22 cellular contexts compared by ENCODE assay signal in the genomic region with DNA sequence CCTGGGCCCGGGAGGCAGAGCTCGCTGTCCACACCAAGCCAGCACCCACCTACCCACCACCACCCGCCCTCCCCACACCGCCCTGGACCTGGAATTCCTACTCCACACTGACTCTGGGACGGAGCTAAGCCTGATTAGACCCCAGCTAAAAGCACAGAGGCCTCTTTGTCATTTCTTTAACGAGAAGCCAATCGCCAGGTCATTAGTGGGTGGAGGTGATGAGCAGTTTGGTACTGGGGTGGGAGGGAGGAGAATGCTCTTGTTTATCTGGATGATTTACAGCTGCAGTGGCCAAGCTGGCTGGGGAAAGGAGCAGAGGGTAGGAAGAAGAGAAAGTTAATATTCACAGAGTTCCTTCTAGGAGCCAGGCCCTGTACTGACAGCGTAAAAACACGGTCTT. TPM values are rescaled to one million over a fixed set of nuclear protein-coding genes. Genes with fewer than 3 reads are reported as not detected.
A peak's percentile ranks its signal among the peaks of the same experiment; 100 is the strongest.
DNase-seq lines count a peak whose midpoint lies in the region; ATAC-seq and TF ChIP-seq lines count a peak whose summit lies in the region.
"Had no signal": no experiment of that assay in that cellular context is flagged by ENCODE, and none has a peak within 500 bp of the region (broad histone marks: within the 10 kb centered on the region; RNA-seq: fewer than 3 reads in every experiment).

No MANE protein-coding gene starts in this region.

- peak in 2 of 3 donors; percentile 9 to 22 for DNase-seq in right cardiac atrium
- no peak for DNase-seq in right atrium auricular region (ENCODE audit: low spot score)
- peak; percentile 63 for DNase-seq in endodermal cell
- no peak for DNase-seq in neuronal stem cell (ENCODE audit: low spot score)
- DNase-seq in GM10266 (ENCODE audit: extremely low spot score): no peak
- no peak for DNase-seq in NK-92 (lab: John Stamatoyannopoulos, UW; ENCODE audit: unreplicated experiment)
- no peak for DNase-seq in DMS79 treated with DMSO at 0.1 percent for 48 hours (lab: John Stamatoyannopoulos, UW)
- DNase-seq: CD4-positive, alpha-beta T cell; DMS53; IMR-90; Kasumi-1; MM.1S; NCI-H1092 treated with DMSO at 0.1 percent for 48 hours; NCI-H146; NCI-H2029 treated with DMSO at 0.1 percent for 48 hours; NCI-H2171; NCI-H526; NK-92 treated with Interleukin-12 subunit alpha and Interleukin-12 subunit beta, amount 100 ng/mL, for 24 hours; Peyer's patch had no signal

- no peak overlapping the region for H3K27ac Mint-ChIP-seq in endodermal cell
- H3K27ac Mint-ChIP-seq: CD4-positive, alpha-beta T cell had no signal

- H3K9me3 Mint-ChIP-seq in endodermal cell: no peaks in the 10 kb centered on the region
- H3K9me3 Mint-ChIP-seq: CD4-positive, alpha-beta T cell had no signal

- WGBS in right cardiac atrium: 62% methylated on average over 9 of the region's 9 CpGs
- WGBS in endodermal cell (ENCODE audit: insufficient coverage in 1 of 2, insufficient read length in 1 of 2), 2 experiments: 82 to 87% methylated on average over 3 to 9 of the region's 9 CpGs
- no CpG with 5 or more reads among the region's 9 CpGs for WGBS in neuronal stem cell (ENCODE audit: extremely low coverage in 2 of 2, insufficient read length in 2 of 2, insufficient replicate concordance in 1 of 2), 2 donors

- H2BK15ac ChIP-seq in neuronal stem cell (ENCODE audit: low read length): no peak overlapping the region

- H2BK12ac ChIP-seq in neuronal stem cell (ENCODE audit: low read length): no peak overlapping the region

- no peak overlapping the region for H3K14ac ChIP-seq in neuronal stem cell (ENCODE audit: low read length)

- H3K4me1 ChIP-seq in right cardiac atrium (ENCODE audit: control insufficient read depth, insufficient read depth, low read length): no peaks in the 10 kb centered on the region
- peaks cover 0 to 21% of the 10 kb centered on the region in 2 donors for H3K4me1 ChIP-seq in right atrium auricular region
- H3K4me1 ChIP-seq in endodermal cell (ENCODE audit: control insufficient read depth, insufficient read depth, low read length): no peaks in the 10 kb centered on the region
- H3K4me1 ChIP-seq in neuronal stem cell (ENCODE audit: control insufficient read depth in 2 of 2, insufficient read depth in 1 of 2, low read depth in 1 of 2, low read length in 2 of 2): peaks cover 4 to 12% of the 10 kb centered on the region in 2 donors

- H3K79me1 ChIP-seq in neuronal stem cell (ENCODE audit: low read depth, low read length): no peaks in the 10 kb centered on the region

- no peak overlapping the region for H2BK120ac ChIP-seq in neuronal stem cell (ENCODE audit: low read depth, low read length)

- H3K9me3 ChIP-seq in right cardiac atrium (ENCODE audit: control insufficient read depth, low read length) (no peaks in the 10 kb centered on the region), right atrium auricular region (no peaks in the 10 kb centered on the region), endodermal cell (ENCODE audit: control insufficient read depth, low read length) (no peaks in the 10 kb centered on the region), neuronal stem cell (replicated peaks in 1 of 2; ENCODE audit: control insufficient read depth in 2 of 2, insufficient read depth in 1 of 2, low read depth in 1 of 2, low read length in 2 of 2) (no peaks in the 10 kb centered on the region)
- H3K9me3 ChIP-seq: Peyer's patch had no signal

- no peak overlapping the region for H3K23ac ChIP-seq in neuronal stem cell (ENCODE audit: low read depth, low read length, poor library complexity)

- ATAC-seq in right cardiac atrium (no peak), GM21381 (IDR thresholded peaks at IDR 0.05; ENCODE audit: unreplicated experiment) (no peak)
- ATAC-seq: Right ventricle myocardium inferior had no signal

- H3K9ac ChIP-seq in endodermal cell (ENCODE audit: extremely low read depth, low read length, poor library complexity, severe bottlenecking) (no peak overlapping the region), neuronal stem cell (ENCODE audit: low read depth, low read length, poor library complexity) (no peak overlapping the region)

- H3K4me3 Mint-ChIP-seq in endodermal cell: no peak overlapping the region

- H3K27ac ChIP-seq in right cardiac atrium (ENCODE audit: low read length): no peak overlapping the region
- H3K27ac ChIP-seq in right atrium auricular region: no peak overlapping the region
- H3K27ac ChIP-seq in endodermal cell (ENCODE audit: low read depth, low read length): no peak overlapping the region
- peak overlapping the region; percentile 66 for H3K27ac ChIP-seq in neuronal stem cell (replicated peaks; ENCODE audit: low read length)
- H3K27ac ChIP-seq: Peyer's patch had no signal

- H3K36me3 Mint-ChIP-seq in endodermal cell (ENCODE audit: low read depth): no peaks in the 10 kb centered on the region

- no peak overlapping the region for H3K4me2 ChIP-seq in neuronal stem cell (ENCODE audit: insufficient read depth, low read length, poor library complexity, severe bottlenecking)

- TF ChIP-seq CTCF in right atrium auricular region (IDR thresholded peaks at IDR 0.05) (no peak), endodermal cell (conservative IDR thresholded peaks at IDR 0.05) (no peak), GM10266 (IDR thresholded peaks at IDR 0.05; ENCODE audit: control insufficient read depth, insufficient read depth, low read depth, missing control alignments) (no peak)

- H3K27me3 Mint-ChIP-seq in endodermal cell (ENCODE audit: insufficient read depth): peaks cover 31% of the 10 kb centered on the region

- no peak overlapping the region for H3K18ac ChIP-seq in neuronal stem cell (ENCODE audit: low read length)

- H3K4me3 ChIP-seq in right cardiac atrium (ENCODE audit: low read length): no peak overlapping the region
- H3K4me3 ChIP-seq in right atrium auricular region: no peak overlapping the region
- no peak overlapping the region for H3K4me3 ChIP-seq in endodermal cell (ENCODE audit: low read length)
- H3K4me3 ChIP-seq in neuronal stem cell (ENCODE audit: low read length in 2 of 2): no peak overlapping the region
- H3K4me3 ChIP-seq: Peyer's patch had no signal

- no peak overlapping the region for H2AFZ ChIP-seq in neuronal stem cell (ENCODE audit: low read length)

- peaks cover 5% of the 10 kb centered on the region for H3K4me1 Mint-ChIP-seq in endodermal cell

- no peak overlapping the region for H3K4ac ChIP-seq in neuronal stem cell (ENCODE audit: low read length)

- H4K8ac ChIP-seq in neuronal stem cell (ENCODE audit: low read depth, low read length): no peak overlapping the region

- H2BK5ac ChIP-seq in neuronal stem cell (ENCODE audit: low read length): peak overlapping the region; percentile 54

- H3K36me3 ChIP-seq in right atrium auricular region (no peaks in the 10 kb centered on the region), endodermal cell (ENCODE audit: control insufficient read depth, insufficient read depth, low read length) (no peaks in the 10 kb centered on the region), neuronal stem cell (replicated peaks in 1 of 2; ENCODE audit: control insufficient read depth in 2 of 2, insufficient read depth in 2 of 2, low read length in 2 of 2) (no peaks in the 10 kb centered on the region)
- H3K36me3 ChIP-seq: Peyer's patch had no signal

- H2AK5ac ChIP-seq in neuronal stem cell (ENCODE audit: low read depth, low read length): no peak overlapping the region

- H4K91ac ChIP-seq in neuronal stem cell (ENCODE audit: low read depth, low read length, poor library complexity): no peak overlapping the region

- intact Hi-C loops in right cardiac atrium (cut with DNase I): no loop called here

- H3K27me3 ChIP-seq in right cardiac atrium (ENCODE audit: control insufficient read depth, insufficient read depth): no peaks in the 10 kb centered on the region
- no peaks in the 10 kb centered on the region for H3K27me3 ChIP-seq in right atrium auricular region
- peaks cover 18% of the 10 kb centered on the region for H3K27me3 ChIP-seq in endodermal cell (ENCODE audit: control insufficient read depth, insufficient read depth, low read length, poor library complexity, severe bottlenecking)
- H3K27me3 ChIP-seq in neuronal stem cell (ENCODE audit: control insufficient read depth in 3 of 3, insufficient read depth in 3 of 3, low read depth in 1 of 3, low read length in 3 of 3): peaks cover 3 to 16% (median 11%) of the 10 kb centered on the region in 3 experiments
- H3K27me3 ChIP-seq: Peyer's patch had no signal

RNA-seq across cellular contexts. Expression of gene BHLHA9, which starts 6.0 kb away (rescaled TPM):
- total RNA-seq in right cardiac atrium (not detected), right atrium auricular region (not detected), endodermal cell (under 1 TPM in 1 of 2 donors, not detected in 1; 0.62 TPM)
- polyA plus RNA-seq in right cardiac atrium: not detected
- not detected for polyA plus RNA-seq in endodermal cell (2013, experiment 1 of 2)
- not detected for polyA plus RNA-seq in endodermal cell (2013, experiment 2 of 2)
- not detected for polyA plus RNA-seq in neuronal stem cell (2013, experiment 1 of 2)
- polyA plus RNA-seq in neuronal stem cell (2013, experiment 2 of 2): not detected
- total RNA-seq: CD4-positive, alpha-beta T cell; IMR-90; Peyer's patch; Right ventricle myocardium inferior had no signal
- polyA plus RNA-seq: BJ, IMR-90 had no signal

RNA-seq across cellular contexts. Expression of gene TRARG1, which starts 15.3 kb away (rescaled TPM):
- total RNA-seq in right cardiac atrium (1 to 10 TPM in 1 of 4 donors, under 1 TPM in 3; 0.21 to 4.2 (median 0.27) TPM), right atrium auricular region (1 to 10 TPM in 1 of 2 donors, under 1 TPM in 1; 0.48 to 4.2 TPM), endodermal cell (not detected)
- 7.1 TPM for polyA plus RNA-seq in right cardiac atrium
- 0.32 TPM for polyA plus RNA-seq in endodermal cell (2013, experiment 1 of 2)
- 0.33 TPM for polyA plus RNA-seq in endodermal cell (2013, experiment 2 of 2)
- polyA plus RNA-seq in neuronal stem cell (2013, experiment 1 of 2): 0.17 TPM
- 0.18 TPM for polyA plus RNA-seq in neuronal stem cell (2013, experiment 2 of 2)
- total RNA-seq: CD4-positive, alpha-beta T cell; IMR-90 had no signal
- polyA plus RNA-seq: BJ, IMR-90 had no signal

Comparison
In these comparisons a context has a peak if more than half of its experiments do, and no peak if none do; other contexts are left out.
1. DNase-seq: peak in right cardiac atrium (2 of 3) and endodermal cell (single experiment); none in right atrium auricular region (single experiment), neuronal stem cell (single experiment), GM10266 (single experiment), NK-92 (single experiment) and DMS79 treated with DMSO at 0.1 percent for 48 hours (single experiment).